ENCODE assay signal across 6 cellular contexts in genomic region chr12:78102801-78103200, GRCh38.
DNase-seq lines count a peak whose midpoint lies in the region; TF ChIP-seq lines count a peak whose summit lies in the region.
"Not testable (repeated sequence)": the region's sequence is repeated elsewhere in the genome, so short reads cannot be mapped to it uniquely, and the experiment has no call there.

No MANE protein-coding gene starts in this region.

- not testable (repeated sequence) for H3K36me3 ChIP-seq in subcutaneous abdominal adipose tissue (ENCODE audit: control insufficient read depth in 5 of 5, insufficient read depth in 5 of 5, low read length in 5 of 5)

- TF ChIP-seq CTCF in C4-2B (conservative IDR thresholded peaks at IDR 0.05); HFFc6 (IDR thresholded peaks at IDR 0.05); dorsolateral prefrontal cortex (IDR thresholded peaks at IDR 0.05 in 54 of 56, conservative IDR thresholded peaks at IDR 0.05 in 2 of 56; ENCODE audit: low read depth in 1 of 56, partially characterized antibody in 56 of 56); neural crest cell (conservative IDR thresholded peaks at IDR 0.05): not testable (repeated sequence)

- H3K9ac ChIP-seq in subcutaneous abdominal adipose tissue (ENCODE audit: low read length in 5 of 5) = not testable (repeated sequence)

- intact Hi-C loops in dorsolateral prefrontal cortex (cut with DNase I) = not testable (repeated sequence)

- H3K27ac Mint-ChIP-seq in HFFc6 (0 out of 2 replicates have a peak overlapping the region, but pooled peaks have one; percentile 59), neural crest cell (ENCODE audit: unreplicated experiment) (peak overlapping the region; percentile 8)

- H3K36me3 Mint-ChIP-seq in HFFc6 (ENCODE audit: low read depth) = peaks cover 33% of the 10 kb centered on the region
- H3K36me3 Mint-ChIP-seq in neural crest cell (ENCODE audit: low read depth) = not testable (repeated sequence)

- not testable (repeated sequence) for H3K9me3 ChIP-seq in subcutaneous abdominal adipose tissue (ENCODE audit: control insufficient read depth in 5 of 5, low read length in 5 of 5)

- peaks cover 13% of the 10 kb centered on the region for H3K4me1 Mint-ChIP-seq in HFFc6 (ENCODE audit: low read depth)
- not testable (repeated sequence) for H3K4me1 Mint-ChIP-seq in neural crest cell

- H3K27ac ChIP-seq in C4-2B (peak overlapping the region; percentile 42), angular gyrus (ENCODE audit: low read depth, low read length) (peak overlapping the region; percentile 52), dorsolateral prefrontal cortex (peak overlapping the region in 37 of 59 donors; percentile 1 to 83 (median 53)), subcutaneous abdominal adipose tissue (ENCODE audit: low read depth, low read length) (peak overlapping the region; percentile 31)

- not testable (repeated sequence) for H3K27me3 Mint-ChIP-seq in HFFc6 (ENCODE audit: insufficient read depth); neural crest cell (ENCODE audit: low read depth)

- not testable (repeated sequence) for DNase-seq in HFFc6; dorsolateral prefrontal cortex; neural crest cell (ENCODE audit: low read depth, low spot score)

- H3K27me3 ChIP-seq in dorsolateral prefrontal cortex; subcutaneous abdominal adipose tissue (ENCODE audit: control insufficient read depth in 5 of 5, insufficient read depth in 4 of 5, low read length in 5 of 5): not testable (repeated sequence)

- peaks cover 0 to 19% (median 10%) of the 10 kb centered on the region in 5 donors for H3K4me1 ChIP-seq in subcutaneous abdominal adipose tissue (ENCODE audit: control insufficient read depth in 5 of 5, insufficient read depth in 5 of 5, low read length in 5 of 5)

- not testable (repeated sequence) for H3K4me3 ChIP-seq in dorsolateral prefrontal cortex
- peak overlapping the region in 1 of 5 donors; percentile 22 for H3K4me3 ChIP-seq in subcutaneous abdominal adipose tissue (ENCODE audit: low read depth in 1 of 5, low read length in 5 of 5)

- not testable (repeated sequence) for H3K4me3 Mint-ChIP-seq in HFFc6, neural crest cell

- not testable (repeated sequence) for H3K9me3 Mint-ChIP-seq in HFFc6, neural crest cell
